ENCODE assay signal across 13 cellular contexts in genomic region chr1:61448934-61449368, GRCh38.
A peak's percentile ranks its signal among the peaks of the same experiment; 100 is the strongest.
DNase-seq lines count a peak whose midpoint lies in the region; ATAC-seq, FAIRE-seq and TF ChIP-seq lines count a peak whose summit lies in the region.
"Had no signal": no experiment of that assay in that cellular context is flagged by ENCODE, and none has a peak within 500 bp of the region (broad histone marks: within the 10 kb centered on the region; RNA-seq: fewer than 3 reads in every experiment).

No MANE protein-coding gene starts in this region.

- TF ChIP-seq POLR2A in uterus (IDR thresholded peaks at IDR 0.05) (no peak), HepG2 (IDR thresholded peaks at IDR 0.05; ENCODE audit: insufficient read depth in 1 of 2, low read depth in 2 of 2, low read length in 2 of 2) (no peak)

- CTCF ChIA-PET in HepG2 (lab: Yijun Ruan, JAX; ENCODE audit: low intra/inter-chr PET ratio, low total read pairs) = no interaction called here

- TF ChIP-seq RAD21 in HepG2 (CRISPR knock-in tag; IDR thresholded peaks at IDR 0.05) = no peak

- no TSS peak for BruUV-seq in HepG2 (replicated peaks; lab: Mats Ljungman, UMichigan)

- H2AFZ ChIP-seq in osteoblast (ENCODE audit: low read length) = no peak overlapping the region
- H2AFZ ChIP-seq in HepG2 (ENCODE audit: low read length) = no peak overlapping the region

- POLR2A ChIA-PET in HepG2 (lab: Yijun Ruan, JAX) = no interaction called here

- DNase-seq in ascending aorta (ENCODE audit: low spot score in 2 of 2) (peak; percentile 79 to 96), fibroblast of villous mesenchyme (ENCODE audit: low read depth) (peak; percentile 72), osteoblast (ENCODE audit: insufficient read length, low spot score, missing footprints) (peak; percentile 84), uterus (peak; percentile 81 to 85), EL (no peak), HepG2 (ENCODE audit: low spot score) (no peak), NK-92 (lab: John Stamatoyannopoulos, UW; ENCODE audit: unreplicated experiment) (no peak)
- DNase-seq: effector CD4-positive, alpha-beta T cell; HCEC 1CT; naive thymus-derived CD8-positive, alpha-beta T cell; OCI-M1; stimulated activated CD4-positive, alpha-beta T cell treated with anti-CD3 and anti-CD28 coated beads, Interleukin-15, amount 100 ng/mL, for 24 hours had no signal

- no peak for TF ChIP-seq EP300 in HepG2 (IDR thresholded peaks at IDR 0.05; ENCODE audit: low read depth in 2 of 2, low read length in 2 of 2)
- no peak for TF ChIP-seq EP300 in HepG2 (CRISPR knock-in tag; IDR thresholded peaks at IDR 0.05; ENCODE audit: borderline replicate concordance)

- TF ChIP-seq CTCF in ascending aorta (IDR thresholded peaks at IDR 0.05) = no peak
- no peak for TF ChIP-seq CTCF in fibroblast of villous mesenchyme (IDR thresholded peaks at IDR 0.05; ENCODE audit: insufficient read depth, low read depth, low read length)
- no peak for TF ChIP-seq CTCF in osteoblast (IDR thresholded peaks at IDR 0.05; ENCODE audit: extremely low read depth, low read depth, low read length)
- no peak for TF ChIP-seq CTCF in uterus (IDR thresholded peaks at IDR 0.05)
- TF ChIP-seq CTCF in HepG2 (CRISPR knock-in tag; IDR thresholded peaks at IDR 0.05) = no peak

- H3K79me2 ChIP-seq in osteoblast (ENCODE audit: insufficient read depth, low read length) = no peaks in the 10 kb centered on the region
- no peaks in the 10 kb centered on the region for H3K79me2 ChIP-seq in HepG2 (ENCODE audit: insufficient read depth, low read length)

- in situ Hi-C loops in HepG2 (cut with HindIII; ENCODE audit: extremely low pct_ligation_motif_present, low pct_unique_long_range_greater_than_20kb) = no loop called here

- H4K20me1 ChIP-seq in osteoblast (ENCODE audit: insufficient read depth, low read length) (peaks cover 2% of the 10 kb centered on the region), HepG2 (ENCODE audit: insufficient read depth, low read length) (peaks cover 25% of the 10 kb centered on the region)

- H3K4me3 ChIP-seq in ascending aorta = no peak overlapping the region
- no peak overlapping the region for H3K4me3 ChIP-seq in fibroblast of villous mesenchyme (ENCODE audit: low read depth, low read length)
- no peak overlapping the region for H3K4me3 ChIP-seq in osteoblast (ENCODE audit: insufficient read depth, low read length)
- no peak overlapping the region for H3K4me3 ChIP-seq in uterus
- no peak overlapping the region for H3K4me3 ChIP-seq in HepG2 (replicated peaks in 1 of 3; ENCODE audit: insufficient read depth in 1 of 3, low read depth in 2 of 3, low read length in 3 of 3)

- 91% methylated on average over 4 of the region's 10 CpGs for WGBS in HepG2 (ENCODE audit: low lambda C conversion rate)

- H3K36me3 ChIP-seq in ascending aorta (no peaks in the 10 kb centered on the region), osteoblast (ENCODE audit: insufficient read depth, low read length) (no peaks in the 10 kb centered on the region), uterus (no peaks in the 10 kb centered on the region), HepG2 (replicated peaks in 1 of 2; ENCODE audit: control insufficient read depth in 1 of 2, insufficient read depth in 2 of 2, low read length in 2 of 2) (peaks cover 0 to 18% of the 10 kb centered on the region in 2 experiments; a peak in 3 of 5 replicates)

- no peak overlapping the region for H3K9ac ChIP-seq in HepG2 (ENCODE audit: insufficient read depth, low read depth, low read length)

- FAIRE-seq in HepG2 (lab: Jason Lieb, UNC) = no peak

- H3K4me2 ChIP-seq in osteoblast (ENCODE audit: insufficient read depth, low read length) (peak overlapping the region; percentile 35), HepG2 (ENCODE audit: low read depth, low read length) (no peak overlapping the region)

- H3K9me3 ChIP-seq in ascending aorta (no peaks in the 10 kb centered on the region), osteoblast (ENCODE audit: low read depth, low read length) (no peaks in the 10 kb centered on the region), uterus (no peaks in the 10 kb centered on the region), HepG2 (ENCODE audit: low read length) (no peaks in the 10 kb centered on the region)

- intact Hi-C loops in ascending aorta (cut with DNase I) = loop anchor here (2.0 to 5.0 kb wide), 2 partner anchors 360 to 403 kb away; no protein-coding TSS in a partner anchor
- intact Hi-C loops in uterus (cut with DNase I; ENCODE audit: low total_unique reads) = no loop called here
- intact Hi-C loops in HepG2 (cut with micrococcal nuclease; ENCODE audit: unreplicated experiment) = no loop called here

- no peaks in the 10 kb centered on the region for H3K27me3 ChIP-seq in ascending aorta
- H3K27me3 ChIP-seq in osteoblast (ENCODE audit: insufficient read depth, low read length) = peaks cover 21% of the 10 kb centered on the region
- H3K27me3 ChIP-seq in uterus = no peaks in the 10 kb centered on the region
- no peaks in the 10 kb centered on the region for H3K27me3 ChIP-seq in HepG2 (ENCODE audit: control insufficient read depth in 1 of 2, insufficient read depth in 2 of 2, low read length in 2 of 2)

- H3K27ac ChIP-seq in ascending aorta = peak overlapping the region; percentile 83 to 92
- no peak overlapping the region for H3K27ac ChIP-seq in osteoblast (ENCODE audit: low read depth, low read length)
- peak overlapping the region; percentile 66 to 78 for H3K27ac ChIP-seq in uterus
- no peak overlapping the region for H3K27ac ChIP-seq in HepG2 (ENCODE audit: extremely low read length, insufficient read depth, low read length)

- H3K4me1 ChIP-seq in ascending aorta = peaks cover 25 to 57% of the 10 kb centered on the region in 2 donors
- H3K4me1 ChIP-seq in osteoblast (ENCODE audit: insufficient read depth, low read length) = peaks cover 24% of the 10 kb centered on the region
- H3K4me1 ChIP-seq in uterus = peaks cover 5 to 12% of the 10 kb centered on the region in 2 donors
- H3K4me1 ChIP-seq in HepG2 (ENCODE audit: insufficient read depth, low read length) = peaks cover 48% of the 10 kb centered on the region

- ATAC-seq in HepG2 = no peak
- no peak for ATAC-seq in GM19035 (IDR thresholded peaks at IDR 0.05; ENCODE audit: unreplicated experiment)
- ATAC-seq: naive thymus-derived CD8-positive, alpha-beta T cell had no signal

TF ChIP-seq in HepG2, 621 proteins besides CTCF, POLR2A, EP300 and RAD21:
- no peak for TF ChIP-seq SIN3B (IDR thresholded peaks at IDR 0.05; ENCODE audit: low read length)

Comparison
In these comparisons a context has a peak if more than half of its experiments do, and no peak if none do; other contexts are left out.
1. DNase-seq: peak in ascending aorta (2 of 2), fibroblast of villous mesenchyme (single experiment), osteoblast (single experiment) and uterus (2 of 2); none in EL (single experiment), HepG2 (single experiment) and NK-92 (single experiment).
2. H3K27ac ChIP-seq: peak in ascending aorta (2 of 2) and uterus (2 of 2); none in osteoblast (single experiment) and HepG2 (single experiment).